Comparison of ENCODE assay signal across 8 cellular contexts in genomic region chr1:226697151-226697575, GRCh38. TPM values are rescaled to one million over a fixed set of nuclear protein-coding genes. Genes with fewer than 3 reads are reported as not detected.
DNase-seq lines count a peak whose midpoint lies in the region; ATAC-seq lines count a peak whose summit lies in the region.

No MANE protein-coding gene starts in this region.

- DNase-seq in activated naive CD8-positive, alpha-beta T cell treated with anti-CD3 and anti-CD28 coated beads for 36 hours = no peak
- DNase-seq in midbrain (lab: John Stamatoyannopoulos, UW) = peak; percentile 48
- no peak for DNase-seq in HuH-7.5 (ENCODE audit: low spot score)
- no peak for DNase-seq in NCI-H1436 (lab: John Stamatoyannopoulos, UW)
- no peak for DNase-seq in NCI-H1417 (lab: John Stamatoyannopoulos, UW)

- H3K4me3 Mint-ChIP-seq in activated naive CD8-positive, alpha-beta T cell treated with anti-CD3 and anti-CD28 coated beads for 36 hours = peak overlapping the region; percentile 50

- peak overlapping the region; percentile 94 for H3K27ac Mint-ChIP-seq in activated naive CD8-positive, alpha-beta T cell treated with anti-CD3 and anti-CD28 coated beads for 36 hours

- no peaks in the 10 kb centered on the region for H3K27me3 Mint-ChIP-seq in activated naive CD8-positive, alpha-beta T cell treated with anti-CD3 and anti-CD28 coated beads for 36 hours

- H3K4me1 Mint-ChIP-seq in activated naive CD8-positive, alpha-beta T cell treated with anti-CD3 and anti-CD28 coated beads for 36 hours = peaks cover 86% of the 10 kb centered on the region

- H3K9me3 Mint-ChIP-seq in activated naive CD8-positive, alpha-beta T cell treated with anti-CD3 and anti-CD28 coated beads for 36 hours = no peaks in the 10 kb centered on the region

- peak; percentile 51 for ATAC-seq in GM18499 (IDR thresholded peaks at IDR 0.05; ENCODE audit: insufficient read depth, unreplicated experiment)
- ATAC-seq in HG02763 (IDR thresholded peaks at IDR 0.05; ENCODE audit: unreplicated experiment) = peak; percentile 47
- no peak for ATAC-seq in HG02840 (IDR thresholded peaks at IDR 0.05; ENCODE audit: low FRiP score, unreplicated experiment)

- peaks cover 48% of the 10 kb centered on the region for H3K36me3 Mint-ChIP-seq in activated naive CD8-positive, alpha-beta T cell treated with anti-CD3 and anti-CD28 coated beads for 36 hours

RNA-seq across cellular contexts. Expression of gene ITPKB, which starts 41.9 kb away (rescaled TPM):
- total RNA-seq in activated naive CD8-positive, alpha-beta T cell treated with anti-CD3 and anti-CD28 coated beads for 36 hours = 10 to 100 TPM; 30.7 to 30.8 TPM
